Comparison of ENCODE assay signal across 35 cellular contexts in genomic region chr2:45214550-45214949, GRCh38.
DNase-seq lines count a peak whose midpoint lies in the region; ATAC-seq, FAIRE-seq and TF ChIP-seq lines count a peak whose summit lies in the region.
"Had no signal": no experiment of that assay in that cellular context is flagged by ENCODE, and none has a peak within 500 bp of the region (broad histone marks: within the 10 kb centered on the region; RNA-seq: fewer than 3 reads in every experiment).

No MANE protein-coding gene starts in this region.

- no peak overlapping the region for H3K56ac ChIP-seq in H9 (ENCODE audit: insufficient read length, low read depth, low read length)

- H4K8ac ChIP-seq in H9 (replicated peaks; ENCODE audit: insufficient read length, low read depth, low read length): no peak overlapping the region

- no peak for TF ChIP-seq EP300 in HepG2 (IDR thresholded peaks at IDR 0.05; ENCODE audit: low read depth in 2 of 2, low read length in 2 of 2)
- TF ChIP-seq EP300 in HepG2 (CRISPR knock-in tag; IDR thresholded peaks at IDR 0.05; ENCODE audit: borderline replicate concordance): no peak
- TF ChIP-seq EP300 in esophagus muscularis mucosa (IDR thresholded peaks at IDR 0.05): no peak

- H2BK12ac ChIP-seq in H9 (ENCODE audit: insufficient read length, low read depth, low read length): no peak overlapping the region

- peaks cover 13% of the 10 kb centered on the region in 2 experiments for H3K4me1 Mint-ChIP-seq in H9
- no peaks in the 10 kb centered on the region for H3K4me1 Mint-ChIP-seq in activated T-helper 2 cell treated with anti-CD3 and anti-CD28 coated beads, Interferon-gamma antibody, Interleukin-2, Interleukin-4, amounts not matched to agents 10 μg/mL and 5 μg/mL and 100 μg/mL, durations not matched to agents 14 hours and 24 hours and 36 hours (ENCODE audit: low read depth)
- H3K4me1 Mint-ChIP-seq: CD14-positive monocyte; CD4-positive, alpha-beta memory T cell; CD4-positive, CD25-positive, alpha-beta regulatory T cell; CD8-positive, alpha-beta memory T cell had no signal

- H3K79me1 ChIP-seq in H9 (ENCODE audit: insufficient read depth, low read depth, low read length, poor library complexity, severe bottlenecking): no peaks in the 10 kb centered on the region

- no peak for FAIRE-seq in HepG2 (lab: Jason Lieb, UNC)
- FAIRE-seq: A204.1, A549, D721Med had no signal

- H2BK20ac ChIP-seq in H9 (ENCODE audit: low read depth, low read length, poor library complexity, severe bottlenecking): no peak overlapping the region

- intact Hi-C loops in HepG2 (cut with micrococcal nuclease; ENCODE audit: unreplicated experiment) (no loop called here), right lobe of liver (cut with DNase I) (no loop called here), esophagus muscularis mucosa (cut with DNase I) (no loop called here)
- intact Hi-C loops in activated T-helper 2 cell treated with anti-CD3 and anti-CD28 coated beads, Interferon-gamma antibody, Interleukin-2, Interleukin-4, amounts not matched to agents 10 μg/mL and 5 μg/mL and 100 μg/mL, durations not matched to agents 14 hours and 24 hours and 36 hours (cut with micrococcal nuclease): no loop called here

- peaks cover 0 to 4% of the 10 kb centered on the region in 2 experiments; a peak in 2 of 5 replicates for H3K27me3 ChIP-seq in HepG2 (ENCODE audit: control insufficient read depth in 1 of 2, insufficient read depth in 2 of 2, low read length in 2 of 2)
- H3K27me3 ChIP-seq in right lobe of liver: no peaks in the 10 kb centered on the region
- H3K27me3 ChIP-seq in H9 (ENCODE audit: insufficient read depth, low read length): no peaks in the 10 kb centered on the region
- H3K27me3 ChIP-seq in esophagus muscularis mucosa: peaks cover 0 to 2% (median 0%) of the 10 kb centered on the region in 4 donors
- H3K27me3 ChIP-seq: BE2C; BLaER1; BLaER1 treated with 17β-estradiol and CSF1 and Interleukin-3, amounts not matched to agents 10 nM and 100 nM had no signal

- no peak overlapping the region for H4K91ac ChIP-seq in H9 (ENCODE audit: insufficient read length, low read depth, low read length)

- H3K4me1 ChIP-seq in HepG2 (ENCODE audit: insufficient read depth, low read length) (no peaks in the 10 kb centered on the region), right lobe of liver (no peaks in the 10 kb centered on the region), H9 (ENCODE audit: insufficient read depth, low read length) (no peaks in the 10 kb centered on the region), esophagus muscularis mucosa (no peaks in the 10 kb centered on the region)
- H3K4me1 ChIP-seq: A549, BE2C had no signal

- no peak overlapping the region for H2BK15ac ChIP-seq in H9 (ENCODE audit: low read depth, low read length)

- POLR2A ChIA-PET in HepG2 (lab: Yijun Ruan, JAX): no interaction called here

- no peaks in the 10 kb centered on the region; the same call in 1 of the 2 replicates for H3K27me3 Mint-ChIP-seq in H9 (ENCODE audit: low read depth)
- H3K27me3 Mint-ChIP-seq in activated T-helper 2 cell treated with anti-CD3 and anti-CD28 coated beads, Interferon-gamma antibody, Interleukin-2, Interleukin-4, amounts not matched to agents 10 μg/mL and 5 μg/mL and 100 μg/mL, durations not matched to agents 14 hours and 24 hours and 36 hours (ENCODE audit: low read depth): peaks cover 10% of the 10 kb centered on the region

- 34% methylated on average over 5 of the region's 5 CpGs for WGBS in HepG2 (ENCODE audit: low lambda C conversion rate)
- 89% methylated on average over 5 of the region's 5 CpGs for WGBS in right lobe of liver (ENCODE audit: insufficient coverage, low coverage, low lambda C conversion rate, missing lambda C conversion rate)
- WGBS in H9 (ENCODE audit: extremely low coverage, insufficient read length, low lambda C conversion rate): no CpG with 5 or more reads among the region's 5 CpGs
- 86% methylated on average over 5 of the region's 5 CpGs for WGBS in esophagus muscularis mucosa

- H3K36me3 ChIP-seq in HepG2 (replicated peaks in 1 of 2; ENCODE audit: control insufficient read depth in 1 of 2, insufficient read depth in 2 of 2, low read length in 2 of 2) (no peaks in the 10 kb centered on the region), right lobe of liver (no peaks in the 10 kb centered on the region), esophagus muscularis mucosa (no peaks in the 10 kb centered on the region)
- H3K36me3 ChIP-seq: BE2C, BLaER1 had no signal

- no peak overlapping the region for H3K4ac ChIP-seq in H9 (ENCODE audit: low read depth, low read length)

- no peaks in the 10 kb centered on the region for H3K9me3 ChIP-seq in HepG2 (ENCODE audit: low read length)
- H3K9me3 ChIP-seq in right lobe of liver: no peaks in the 10 kb centered on the region
- no peaks in the 10 kb centered on the region for H3K9me3 ChIP-seq in H9 (ENCODE audit: control insufficient read depth, low read depth, low read length)
- peaks cover 0 to 3% (median 0%) of the 10 kb centered on the region in 4 donors for H3K9me3 ChIP-seq in esophagus muscularis mucosa
- H3K9me3 ChIP-seq: BE2C, Caco-2 had no signal

- H3K79me2 ChIP-seq in HepG2 (ENCODE audit: insufficient read depth, low read length): no peaks in the 10 kb centered on the region
- H3K79me2 ChIP-seq in H9 (ENCODE audit: insufficient read depth, low read length): no peaks in the 10 kb centered on the region

- no peak overlapping the region for H2BK120ac ChIP-seq in H9 (ENCODE audit: low read depth, low read length, poor library complexity, severe bottlenecking)

- in situ Hi-C loops in HepG2 (cut with HindIII; ENCODE audit: extremely low pct_ligation_motif_present, low pct_unique_long_range_greater_than_20kb): no loop called here

- H2AFZ ChIP-seq in HepG2 (ENCODE audit: low read length) (no peak overlapping the region), H9 (ENCODE audit: low read length) (no peak overlapping the region)

- DNase-seq in HepG2 (ENCODE audit: low spot score) (no peak), right lobe of liver (no peak), H9 (no peak), esophagus muscularis mucosa (ENCODE audit: extremely low spot score) (peak; percentile 78), hippocampal formation (lab: John Stamatoyannopoulos, UW) (no peak)
- DNase-seq in activated T-helper 2 cell treated with anti-CD3 and anti-CD28 coated beads, Interferon-gamma antibody, Interleukin-2, Interleukin-4, amounts not matched to agents 10 μg/mL and 5 μg/mL and 100 μg/mL, durations not matched to agents 14 hours and 24 hours and 36 hours (ENCODE audit: low spot score): no peak
- DNase-seq: 8988T; ACHN; AML-193; BE2C; C1 segment of cervical spinal cord; Caco-2; Calu3; CD4-positive, alpha-beta memory T cell; CD4-positive, alpha-beta T cell; CD4-positive, CD25-positive, alpha-beta regulatory T cell; CD8-positive, alpha-beta memory T cell; CD8-positive, alpha-beta T cell; COR-L47; DMS 273 treated with DMSO at 0.1 percent for 48 hours; DMS153; DMS53; DMS79; DMS79 treated with DMSO at 0.1 percent for 48 hours; DND-41; EL had no signal

- H3K27ac ChIP-seq in HepG2 (ENCODE audit: extremely low read length, insufficient read depth, low read length) (no peak overlapping the region), right lobe of liver (no peak overlapping the region), H9 (ENCODE audit: insufficient read length, low read depth, low read length) (no peak overlapping the region), esophagus muscularis mucosa (replicated peaks in 1 of 4) (no peak overlapping the region)
- H3K27ac ChIP-seq: 22Rv1; A549; BLaER1; BLaER1 treated with 17β-estradiol and CSF1 and Interleukin-3, amounts not matched to agents 10 nM and 100 nM; C4-2B had no signal

- no peak overlapping the region for H3K4me2 ChIP-seq in HepG2 (ENCODE audit: low read depth, low read length)
- H3K4me2 ChIP-seq in H9 (ENCODE audit: insufficient read depth, insufficient read length, low read length): no peak overlapping the region
- H3K4me2 ChIP-seq: A549, BLaER1 had no signal

- no peak overlapping the region for H2BK5ac ChIP-seq in H9 (ENCODE audit: insufficient read length, low read length)

- no peak overlapping the region for H3K18ac ChIP-seq in H9 (ENCODE audit: insufficient read length, low read depth, low read length)

- TF ChIP-seq CTCF in HepG2 (CRISPR knock-in tag; IDR thresholded peaks at IDR 0.05): no peak
- no peak for TF ChIP-seq CTCF in right lobe of liver (IDR thresholded peaks at IDR 0.05)
- no peak for TF ChIP-seq CTCF in H9 (conservative IDR thresholded peaks at IDR 0.05)
- no peak for TF ChIP-seq CTCF in esophagus muscularis mucosa (IDR thresholded peaks at IDR 0.05)

- H3K4me3 Mint-ChIP-seq in H9: no peak overlapping the region
- no peak overlapping the region for H3K4me3 Mint-ChIP-seq in activated T-helper 2 cell treated with anti-CD3 and anti-CD28 coated beads, Interferon-gamma antibody, Interleukin-2, Interleukin-4, amounts not matched to agents 10 μg/mL and 5 μg/mL and 100 μg/mL, durations not matched to agents 14 hours and 24 hours and 36 hours (ENCODE audit: low read depth)
- H3K4me3 Mint-ChIP-seq: B cell; CD14-positive monocyte; CD4-positive, alpha-beta memory T cell; CD4-positive, alpha-beta T cell; CD4-positive, CD25-positive, alpha-beta regulatory T cell; CD8-positive, alpha-beta memory T cell; CD8-positive, alpha-beta T cell had no signal

- H3T11ph ChIP-seq in H9 (ENCODE audit: low read length): no peak overlapping the region

- H3K36me3 Mint-ChIP-seq in H9 (ENCODE audit: insufficient read depth in 1 of 3, low read depth in 3 of 3): no peaks in the 10 kb centered on the region
- no peaks in the 10 kb centered on the region for H3K36me3 Mint-ChIP-seq in activated T-helper 2 cell treated with anti-CD3 and anti-CD28 coated beads, Interferon-gamma antibody, Interleukin-2, Interleukin-4, amounts not matched to agents 10 μg/mL and 5 μg/mL and 100 μg/mL, durations not matched to agents 14 hours and 24 hours and 36 hours (ENCODE audit: low read depth)
- H3K36me3 Mint-ChIP-seq: CD14-positive monocyte; CD4-positive, alpha-beta memory T cell; CD4-positive, CD25-positive, alpha-beta regulatory T cell; CD8-positive, alpha-beta memory T cell; CD8-positive, alpha-beta T cell had no signal

- CTCF ChIA-PET in HepG2 (lab: Yijun Ruan, JAX; ENCODE audit: low intra/inter-chr PET ratio, low total read pairs): no interaction called here

- H3K9ac ChIP-seq in HepG2 (ENCODE audit: insufficient read depth, low read depth, low read length): no peak overlapping the region
- no peak overlapping the region for H3K9ac ChIP-seq in H9 (ENCODE audit: extremely low read depth, insufficient read length, low read length)
- H3K9ac ChIP-seq: BLaER1; BLaER1 treated with 17β-estradiol and CSF1 and Interleukin-3, amounts not matched to agents 10 nM and 100 nM had no signal

- H4K20me1 ChIP-seq in HepG2 (ENCODE audit: insufficient read depth, low read length): no peaks in the 10 kb centered on the region
- H4K20me1 ChIP-seq in H9 (ENCODE audit: control insufficient read depth, insufficient read depth, insufficient read length): no peaks in the 10 kb centered on the region
- H4K20me1 ChIP-seq: BLaER1; BLaER1 treated with 17β-estradiol and CSF1 and Interleukin-3, amounts not matched to agents 10 nM and 100 nM had no signal

- no peaks in the 10 kb centered on the region; a peak in 1 of 5 replicates for H3K9me3 Mint-ChIP-seq in H9
- no peaks in the 10 kb centered on the region for H3K9me3 Mint-ChIP-seq in activated T-helper 2 cell treated with anti-CD3 and anti-CD28 coated beads, Interferon-gamma antibody, Interleukin-2, Interleukin-4, amounts not matched to agents 10 μg/mL and 5 μg/mL and 100 μg/mL, durations not matched to agents 14 hours and 24 hours and 36 hours
- H3K9me3 Mint-ChIP-seq: CD4-positive, alpha-beta T cell; CD4-positive, CD25-positive, alpha-beta regulatory T cell; CD8-positive, alpha-beta T cell had no signal

- no TSS peak for BruUV-seq in HepG2 (replicated peaks; lab: Mats Ljungman, UMichigan)

- no peak overlapping the region for H3K27ac Mint-ChIP-seq in H9
- H3K27ac Mint-ChIP-seq in activated T-helper 2 cell treated with anti-CD3 and anti-CD28 coated beads, Interferon-gamma antibody, Interleukin-2, Interleukin-4, amounts not matched to agents 10 μg/mL and 5 μg/mL and 100 μg/mL, durations not matched to agents 14 hours and 24 hours and 36 hours: no peak overlapping the region
- H3K27ac Mint-ChIP-seq: B cell; CD14-positive monocyte; CD4-positive, alpha-beta memory T cell; CD4-positive, alpha-beta T cell; CD4-positive, CD25-positive, alpha-beta regulatory T cell; CD8-positive, alpha-beta memory T cell; CD8-positive, alpha-beta T cell had no signal

- H3K4me3 ChIP-seq in HepG2 (replicated peaks in 1 of 3; ENCODE audit: insufficient read depth in 1 of 3, low read depth in 2 of 3, low read length in 3 of 3) (no peak overlapping the region), right lobe of liver (no peak overlapping the region), esophagus muscularis mucosa (no peak overlapping the region)
- H3K4me3 ChIP-seq: A549; BLaER1; BLaER1 treated with 17β-estradiol and CSF1 and Interleukin-3, amounts not matched to agents 10 nM and 100 nM had no signal

- H3K14ac ChIP-seq in H9 (ENCODE audit: insufficient read depth, low read length): no peak overlapping the region

- TF ChIP-seq POLR2A in HepG2 (IDR thresholded peaks at IDR 0.05; ENCODE audit: insufficient read depth in 1 of 2, low read depth in 2 of 2, low read length in 2 of 2) (no peak), right lobe of liver (IDR thresholded peaks at IDR 0.05) (no peak), esophagus muscularis mucosa (IDR thresholded peaks at IDR 0.05; ENCODE audit: low read depth) (no peak)

- TF ChIP-seq RAD21 in HepG2 (CRISPR knock-in tag; IDR thresholded peaks at IDR 0.05): no peak

- no peak for ATAC-seq in HepG2
- no peak for ATAC-seq in right lobe of liver
- ATAC-seq: CD8-positive, alpha-beta T cell had no signal

- H2AK5ac ChIP-seq in H9 (ENCODE audit: insufficient read length, low read length): no peak overlapping the region

- peak overlapping the region; percentile 42 for H4K5ac ChIP-seq in H9 (ENCODE audit: insufficient read length, low read depth, low read length)

- H3K23me2 ChIP-seq in H9 (ENCODE audit: insufficient read length, low read depth, low read length, poor library complexity, severe bottlenecking): no peaks in the 10 kb centered on the region

- no peak overlapping the region for H3K23ac ChIP-seq in H9 (ENCODE audit: insufficient read length, low read depth, low read length)
